In genomic region chr11:12698049-12698448, GRCh38 we compare ENCODE assay signal across 21 cellular contexts. TPM values are rescaled to one million over a fixed set of nuclear protein-coding genes. Genes with fewer than 3 reads are reported as not detected.
DNase-seq lines count a peak whose midpoint lies in the region; ATAC-seq and TF ChIP-seq lines count a peak whose summit lies in the region.
"Had no signal": no experiment of that assay in that cellular context is flagged by ENCODE, and none has a peak within 500 bp of the region (broad histone marks: within the 10 kb centered on the region; RNA-seq: fewer than 3 reads in every experiment).

No MANE protein-coding gene starts in this region.

- H3K27ac ChIP-seq in psoas muscle = peak overlapping the region; percentile 95
- no peak overlapping the region for H3K27ac ChIP-seq in SJCRH30
- H3K27ac ChIP-seq: 22Rv1, gastroesophageal sphincter, Peyer's patch, prostate gland, thoracic aorta had no signal

- no peak overlapping the region for H3K4me3 ChIP-seq in psoas muscle
- H3K4me3 ChIP-seq in SJCRH30 = no peak overlapping the region
- H3K4me3 ChIP-seq: gastroesophageal sphincter, MG63, Peyer's patch, prostate gland, thoracic aorta had no signal

- H3K9me3 ChIP-seq in psoas muscle (no peaks in the 10 kb centered on the region), SJCRH30 (replicated peaks) (no peaks in the 10 kb centered on the region)
- H3K9me3 ChIP-seq: BE2C, gastroesophageal sphincter, MG63, Peyer's patch, prostate gland, thoracic aorta had no signal

- ATAC-seq in psoas muscle (no peak), GM18867 (IDR thresholded peaks at IDR 0.05; ENCODE audit: unreplicated experiment) (no peak)
- ATAC-seq: gastroesophageal sphincter, SK-N-SH treated with all-trans-retinoic acid at 6 μM for 48 hours had no signal

- peaks cover 49% of the 10 kb centered on the region for H3K4me1 Mint-ChIP-seq in glutamatergic neuron (ENCODE audit: low read depth, unreplicated experiment)

- peaks cover 2% of the 10 kb centered on the region for H3K9me3 Mint-ChIP-seq in glutamatergic neuron (ENCODE audit: unreplicated experiment)

- 72 to 84% (median 81%) methylated on average over 5 of the region's 5 CpGs for WGBS in psoas muscle, 3 donors

- H3K4me3 Mint-ChIP-seq in glutamatergic neuron (ENCODE audit: unreplicated experiment) = peak overlapping the region; percentile 60

- H3K36me3 Mint-ChIP-seq in glutamatergic neuron (ENCODE audit: unreplicated experiment) = no peaks in the 10 kb centered on the region

- H3K36me3 ChIP-seq in psoas muscle (ENCODE audit: insufficient read depth in 1 of 2, low read depth in 1 of 2) = no peaks in the 10 kb centered on the region
- H3K36me3 ChIP-seq in SJCRH30 = no peaks in the 10 kb centered on the region; the same call in 1 of the 2 replicates
- H3K36me3 ChIP-seq: BE2C, gastroesophageal sphincter, Peyer's patch, prostate gland, thoracic aorta had no signal

- TF ChIP-seq CTCF in glutamatergic neuron (IDR thresholded peaks at IDR 0.05; ENCODE audit: partially characterized antibody, unreplicated experiment) (no peak), psoas muscle (IDR thresholded peaks at IDR 0.05) (no peak)

- DNase-seq in DMS 273 (lab: John Stamatoyannopoulos, UW; ENCODE audit: unreplicated experiment) (peak; percentile 8), DMS 273 treated with DMSO at 0.1 percent for 48 hours (lab: John Stamatoyannopoulos, UW) (no peak), NCI-H69 (lab: John Stamatoyannopoulos, UW) (peak; percentile 33), glutamatergic neuron (no peak), psoas muscle (no peak), SJCRH30 (no peak), ureter (ENCODE audit: low spot score) (no peak)
- DNase-seq: activated CD4-positive, alpha-beta T cell treated with anti-CD3 and anti-CD28 coated beads for 48 hours; activated CD8-positive, alpha-beta memory T cell treated with anti-CD3 and anti-CD28 coated beads, Interleukin-2, amount 50 U/mL, for 48 hours; activated gamma-delta T cell treated with Interleukin-2 at 50 U/mL for 16 hours; BE2C; MG63; NCI-H187 treated with DMSO at 0.1 percent for 48 hours; NCI-H526 treated with DMSO at 0.1 percent for 48 hours; Peyer's patch had no signal

- H3K4me1 ChIP-seq in psoas muscle = peaks cover 89% of the 10 kb centered on the region
- peaks cover 25% of the 10 kb centered on the region for H3K4me1 ChIP-seq in SJCRH30

- intact Hi-C loops in psoas muscle (cut with DNase I) = loop anchor here in 1 of 2 donors (5.0 kb wide), 1 partner anchor 119 kb away; no protein-coding TSS in a partner anchor

- peaks cover 5% of the 10 kb centered on the region for H3K27me3 Mint-ChIP-seq in glutamatergic neuron (ENCODE audit: unreplicated experiment)

- H3K27ac Mint-ChIP-seq in glutamatergic neuron (ENCODE audit: unreplicated experiment) = peak overlapping the region; percentile 57

- no peaks in the 10 kb centered on the region for H3K27me3 ChIP-seq in psoas muscle (ENCODE audit: insufficient read depth in 3 of 3, low read length in 2 of 3)
- H3K27me3 ChIP-seq in SJCRH30 = no peaks in the 10 kb centered on the region
- H3K27me3 ChIP-seq: BE2C, gastroesophageal sphincter, MG63, Peyer's patch had no signal

RNA-seq across cellular contexts. Expression of gene TEAD1, which starts 23.8 kb away (rescaled TPM):
- total RNA-seq in glutamatergic neuron (ENCODE audit: unreplicated experiment) = 62.5 TPM
- 100 to 1,000 TPM; 111 to 178 (median 141) TPM for total RNA-seq in psoas muscle
- 100 to 1,000 TPM in 1 of 3 donors, 10 to 100 TPM in 2; 11.3 to 112 (median 19.6) TPM for polyA plus RNA-seq in psoas muscle
- 80.2 and 84.4 TPM in 2 replicates for total RNA-seq in SJCRH30 (2014; rRNA removed; shearing (Covaris generic))
- total RNA-seq in ureter = 117 TPM

Comparison
In these comparisons a context has a peak if more than half of its experiments do, and no peak if none do; other contexts are left out.
1. DNase-seq: peak in DMS 273 (single experiment) and NCI-H69 (single experiment); none in DMS 273 treated with DMSO at 0.1 percent for 48 hours (single experiment), glutamatergic neuron (single experiment), psoas muscle (0 of 2), SJCRH30 (0 of 2) and ureter (single experiment).